11 cellular contexts compared by ENCODE assay signal in the genomic region with DNA sequence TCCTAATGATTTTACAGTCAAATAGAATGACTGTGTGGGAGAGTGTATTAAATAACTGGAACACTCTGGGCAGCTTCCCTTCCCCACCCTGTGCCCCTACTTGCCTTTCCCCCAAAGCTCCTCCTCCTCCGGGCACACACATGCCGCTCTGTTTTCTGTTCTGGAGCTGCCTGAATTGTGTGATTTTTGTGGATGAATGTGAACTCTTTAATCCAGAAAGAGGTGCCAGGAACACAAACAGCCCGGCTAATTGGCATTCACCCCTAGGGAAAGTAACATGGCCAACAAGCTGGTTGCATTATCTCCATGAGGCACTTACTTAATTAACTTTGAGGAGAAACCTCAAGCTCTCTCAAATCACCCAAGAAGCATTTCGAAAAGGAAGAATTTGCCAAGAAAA. TPM values are rescaled to one million over a fixed set of nuclear protein-coding genes. Genes with fewer than 3 reads are reported as not detected.
DNase-seq lines count a peak whose midpoint lies in the region; ATAC-seq, FAIRE-seq and TF ChIP-seq lines count a peak whose summit lies in the region.
"Had no signal": no experiment of that assay in that cellular context is flagged by ENCODE, and none has a peak within 500 bp of the region (broad histone marks: within the 10 kb centered on the region; RNA-seq: fewer than 3 reads in every experiment).

No MANE protein-coding gene starts in this region.

- H3K14ac ChIP-seq in H1 (ENCODE audit: insufficient read length) = no peak overlapping the region

- no peak overlapping the region for H3K27ac ChIP-seq in H1 (ENCODE audit: low read depth, low read length)
- peak overlapping the region in 1 of 2 donors; percentile 31 for H3K27ac ChIP-seq in liver (ENCODE audit: low read depth in 1 of 2, low read length in 2 of 2)
- H3K27ac ChIP-seq in smooth muscle cell (ENCODE audit: low read depth) = no peak overlapping the region
- H3K27ac ChIP-seq: cardiac muscle cell had no signal

- ATAC-seq in HG02973 (IDR thresholded peaks at IDR 0.05; ENCODE audit: unreplicated experiment) (no peak), T-cell (replicated peaks in 1 of 4) (no peak)

- H3K56ac ChIP-seq in H1 (replicated peaks; ENCODE audit: insufficient read length, low read depth, low read length) = no peak overlapping the region

- in situ Hi-C loops in KBM-7 (cut with MboI; ENCODE audit: low pct_unique_long_range_greater_than_20kb, low sequenced_read_pairs) = no loop called here

- H3K4me1 ChIP-seq in H1 (replicated peaks in 1 of 4; ENCODE audit: control insufficient read depth in 3 of 4, insufficient read depth in 4 of 4, low read length in 3 of 4) (peaks cover 6 to 48% (median 23%) of the 10 kb centered on the region in 4 experiments), liver (ENCODE audit: control insufficient read depth in 4 of 4, insufficient read depth in 4 of 4, low read length in 3 of 4) (peaks cover 0 to 19% (median 2%) of the 10 kb centered on the region in 4 donors), smooth muscle cell (ENCODE audit: low read depth) (peaks cover 22% of the 10 kb centered on the region)

- 84% methylated on average over 4 of the region's 4 CpGs; no CpG with 5 or more reads in 1 of the 2 experiments for WGBS in H1 (ENCODE audit: extremely low coverage in 1 of 2, insufficient coverage in 1 of 2, insufficient read length in 1 of 2, insufficient replicate concordance in 2 of 2, low coverage in 1 of 2, low lambda C conversion rate in 2 of 2, missing lambda C conversion rate in 1 of 2), 2 experiments
- WGBS in liver = 51% methylated on average over 4 of the region's 4 CpGs
- 92% methylated on average over 4 of the region's 4 CpGs for WGBS in smooth muscle cell (ENCODE audit: low lambda C conversion rate)

- H3K4me3 ChIP-seq in H1 (ENCODE audit: extremely low read depth in 1 of 4, insufficient read depth in 2 of 4, low read depth in 3 of 4, low read length in 4 of 4) (no peak overlapping the region), liver (ENCODE audit: low read depth in 1 of 3, low read length in 3 of 3) (peak overlapping the region in 1 of 3 donors; percentile 34), smooth muscle cell (no peak overlapping the region)
- H3K4me3 ChIP-seq: cardiac muscle cell, lung had no signal

- H3K9me3 Mint-ChIP-seq in T-cell = no peaks in the 10 kb centered on the region

- no peak overlapping the region for H3K23ac ChIP-seq in H1 (ENCODE audit: insufficient read length)

- no peak for FAIRE-seq in H1 (lab: Jason Lieb, UNC)

- TF ChIP-seq CTCF in H1 (IDR thresholded peaks at IDR 0.05; ENCODE audit: control extremely low read depth in 1 of 3, insufficient read depth in 1 of 3, low read depth in 1 of 3, low read length in 3 of 3) (no peak), liver (IDR thresholded peaks at IDR 0.05; ENCODE audit: low read depth, low read length, missing input control) (no peak), smooth muscle cell (IDR thresholded peaks at IDR 0.05; ENCODE audit: borderline replicate concordance, insufficient read depth, poor library complexity, severe bottlenecking) (no peak)

- H3K23me2 ChIP-seq in H1 (ENCODE audit: low read depth, low read length) = no peaks in the 10 kb centered on the region

- peaks cover 5 to 14% of the 10 kb centered on the region in 2 donors for H3K27me3 Mint-ChIP-seq in T-cell

- peaks cover 7% of the 10 kb centered on the region for H3K79me1 ChIP-seq in H1 (ENCODE audit: low read depth, low read length)

- TF ChIP-seq POLR2A in H1 (IDR thresholded peaks at IDR 0.05; ENCODE audit: control extremely low read depth in 1 of 2, low read depth in 2 of 2, low read length in 2 of 2) = no peak

- H3K4me2 ChIP-seq in H1 (ENCODE audit: insufficient read depth in 1 of 2, low read depth in 2 of 2, low read length in 2 of 2) (peak overlapping the region in 1 of 2 experiments; percentile 43; a peak in 1 of 4 replicates), smooth muscle cell (peak overlapping the region; percentile 57)

- no peak overlapping the region for H4K8ac ChIP-seq in H1 (ENCODE audit: extremely low read depth, insufficient read depth, low read length)

- no peak overlapping the region for H2BK12ac ChIP-seq in H1 (ENCODE audit: low read depth, low read length)

- H3K79me2 ChIP-seq in H1 (ENCODE audit: control insufficient read depth in 1 of 2, insufficient read depth in 2 of 2, low read length in 2 of 2) = peaks cover 31 to 100% of the 10 kb centered on the region in 2 experiments; a peak in 3 of 4 replicates
- peaks cover 25% of the 10 kb centered on the region for H3K79me2 ChIP-seq in smooth muscle cell (ENCODE audit: low read depth)

- H2BK15ac ChIP-seq in H1 (ENCODE audit: low read length) = no peak overlapping the region

- H3K9ac ChIP-seq in H1 (replicated peaks in 1 of 4; ENCODE audit: extremely low read depth in 1 of 4, low read depth in 3 of 4, low read length in 3 of 4) (no peak overlapping the region), liver (ENCODE audit: low read depth in 1 of 2, low read length in 2 of 2) (peak overlapping the region in 1 of 2 donors; percentile 27), smooth muscle cell (ENCODE audit: low read depth) (no peak overlapping the region)

- no peak overlapping the region for H2AK5ac ChIP-seq in H1 (ENCODE audit: low read depth, low read length)

- H3K36me3 Mint-ChIP-seq in T-cell = no peaks in the 10 kb centered on the region

- no peak for TF ChIP-seq RAD21 in H1 (IDR thresholded peaks at IDR 0.05 in 1 of 2, conservative IDR thresholded peaks at IDR 0.05 in 1 of 2; ENCODE audit: low read depth in 2 of 2, low read length in 2 of 2)
- no peak for TF ChIP-seq RAD21 in liver (IDR thresholded peaks at IDR 0.05)

- no peak overlapping the region for H3K4me3 Mint-ChIP-seq in T-cell

- H2BK5ac ChIP-seq in H1 (ENCODE audit: low read depth, low read length) = no peak overlapping the region

- CTCF ChIA-PET in H1 (lab: Charles Lee; ENCODE audit: partially characterized antibody) (interaction anchor here (1.3 to 3.5 kb wide), 6 partner anchors 11 to 277 kb away, joined by 3 to 15 read pairs (median 8); no protein-coding TSS in a partner anchor), T-cell (lab: Charles Lee) (interaction anchor here in 1 of 2 donors (0.6 kb wide), 1 partner anchor 78 kb away, joined by 3 read pairs; no protein-coding TSS in a partner anchor)

- POLR2A ChIA-PET in H1 (lab: Charles Lee; ENCODE audit: partially characterized antibody) = interaction anchor here (1.0 to 19.7 kb wide), 8 partner anchors 9 to 97 kb away, joined by 3 to 278 read pairs (median 4); a partner anchor contains a TSS
- POLR2A ChIA-PET in T-cell (lab: Charles Lee) = no interaction called here

- no peak overlapping the region for H4K91ac ChIP-seq in H1 (replicated peaks; ENCODE audit: insufficient read length, low read length)

- H4K20me1 ChIP-seq in H1 (replicated peaks in 1 of 2; ENCODE audit: control insufficient read depth in 1 of 2, insufficient read depth in 2 of 2, low read length in 2 of 2) (peaks cover 29 to 48% of the 10 kb centered on the region in 2 experiments), smooth muscle cell (ENCODE audit: low read depth) (no peaks in the 10 kb centered on the region)

- no peak overlapping the region for H3K18ac ChIP-seq in H1 (ENCODE audit: extremely low read depth, low read length)

- H3F3A ChIP-seq in smooth muscle cell (ENCODE audit: low read depth) = no peaks in the 10 kb centered on the region

- no peak overlapping the region for H4K5ac ChIP-seq in H1 (ENCODE audit: insufficient read length, low read depth, low read length)

- H3K4me1 Mint-ChIP-seq in T-cell = peaks cover 0 to 2% (median 0%) of the 10 kb centered on the region in 3 donors

- H2BK120ac ChIP-seq in H1 (replicated peaks; ENCODE audit: low read depth, low read length) = no peak overlapping the region

- peaks cover 0 to 29% (median 2%) of the 10 kb centered on the region in 4 experiments; a peak in 2 of 8 replicates for H3K36me3 ChIP-seq in H1 (ENCODE audit: control insufficient read depth in 2 of 4, insufficient read depth in 4 of 4, low read length in 3 of 4)
- no peaks in the 10 kb centered on the region for H3K36me3 ChIP-seq in liver (ENCODE audit: control insufficient read depth in 4 of 4, insufficient read depth in 3 of 4, low read depth in 1 of 4, low read length in 3 of 4)
- no peaks in the 10 kb centered on the region for H3K36me3 ChIP-seq in smooth muscle cell (ENCODE audit: low read depth)
- H3K36me3 ChIP-seq: cardiac muscle cell had no signal

- DNase-seq in NCI-H446 (lab: John Stamatoyannopoulos, UW) (peak; percentile 67 to 81), H1 (ENCODE audit: low read depth in 1 of 2, low spot score in 2 of 2) (no peak), smooth muscle cell (lab: John Stamatoyannopoulos, UW; ENCODE audit: unreplicated experiment) (no peak), NCI-H2171 (lab: John Stamatoyannopoulos, UW) (no peak), KBM-7 (no peak), T-cell (no peak)
- DNase-seq: activated CD4-positive, alpha-beta T cell treated with anti-CD3 and anti-CD28 coated beads for 48 hours had no signal

- no peak overlapping the region for H3K4ac ChIP-seq in H1 (replicated peaks; ENCODE audit: insufficient read length, low read depth, low read length)

- H2BK20ac ChIP-seq in H1 (ENCODE audit: low read length) = no peak overlapping the region

- H2AFZ ChIP-seq in H1 (ENCODE audit: low read length) = no peak overlapping the region
- no peak overlapping the region for H2AFZ ChIP-seq in smooth muscle cell (ENCODE audit: low read depth)

- H3K27ac Mint-ChIP-seq in T-cell = no peak overlapping the region

- no peak for TF ChIP-seq EP300 in H1 (IDR thresholded peaks at IDR 0.05; ENCODE audit: borderline replicate concordance in 1 of 2, low read depth in 2 of 2, low read length in 2 of 2)

- no peaks in the 10 kb centered on the region for H3K9me3 ChIP-seq in H1 (ENCODE audit: insufficient read depth in 2 of 2, low read depth in 1 of 2, low read length in 1 of 2)
- no peaks in the 10 kb centered on the region for H3K9me3 ChIP-seq in liver (ENCODE audit: control insufficient read depth in 4 of 4, low read length in 3 of 4)
- H3K9me3 ChIP-seq in smooth muscle cell (replicated peaks; ENCODE audit: low read depth) = no peaks in the 10 kb centered on the region

- H3K27me3 ChIP-seq in H1 (replicated peaks in 1 of 4; ENCODE audit: control insufficient read depth in 3 of 4, extremely low read depth in 1 of 4, insufficient read depth in 3 of 4, low read length in 3 of 4) (no peaks in the 10 kb centered on the region), liver (ENCODE audit: control insufficient read depth in 4 of 4, insufficient read depth in 4 of 4, low read length in 3 of 4) (no peaks in the 10 kb centered on the region), smooth muscle cell (ENCODE audit: low read depth) (no peaks in the 10 kb centered on the region)
- H3K27me3 ChIP-seq: cardiac muscle cell had no signal

RNA-seq across cellular contexts. Expression of a gene that starts 28.2 kb away (rescaled TPM):
- total RNA-seq in H1 (2021; fragmentation: NEBNext Ultra II Directional; extraction: Animal tissue kit (Norgen Biotek cat#: 25700)) = 145 and 153 TPM in 2 replicates
- polyA plus RNA-seq in H1 (2011; rRNA removed) (20.5 and 23.4 TPM in 2 replicates), liver (under 1 TPM; 0.52 to 0.61 TPM), smooth muscle cell (9.4 and 11.8 TPM in 2 replicates)
- 45.3 TPM for polyA plus RNA-seq in H1 (2011; cell fraction: cytosol; rRNA removed)
- 30.0 TPM for polyA plus RNA-seq in H1 (2011; cell fraction: nucleus; rRNA removed)
- polyA plus RNA-seq in H1 (2012, experiment 1 of 2) = 42.5 to 55.1 TPM (median 50.9 TPM) in 4 replicates
- polyA plus RNA-seq in H1 (2012, experiment 2 of 2) = 5.4 TPM
- polyA plus RNA-seq in H1 (2013, experiment 1 of 2) = 46.6 TPM
- polyA plus RNA-seq in H1 (2013, experiment 2 of 2) = 39.5 TPM
- polyA minus RNA-seq in H1 (2011; rRNA and poly(A)+ RNA removed) = 55.5 and 65.6 TPM in 2 replicates
- polyA minus RNA-seq in H1 (2011; cell fraction: cytosol; rRNA and poly(A)+ RNA removed) = 84.8 TPM
- 136 TPM for polyA minus RNA-seq in H1 (2011; cell fraction: nucleus; rRNA and poly(A)+ RNA removed)
- total RNA-seq in liver (1 to 10 TPM; 1.4 TPM), smooth muscle cell (17.7 and 18.9 TPM in 2 replicates), T-cell (under 1 TPM in 3 of 5 donors, not detected in 2; 0.13 to 0.23 (median 0.20) TPM)

Comparison
In these comparisons a context has a peak if more than half of its experiments do, and no peak if none do; other contexts are left out.
1. DNase-seq: peak in NCI-H446 (2 of 2); none in H1 (0 of 2), smooth muscle cell (single experiment), NCI-H2171 (single experiment), KBM-7 (single experiment) and T-cell (0 of 34).